12 cellular contexts compared by ENCODE assay signal in the genomic region with DNA sequence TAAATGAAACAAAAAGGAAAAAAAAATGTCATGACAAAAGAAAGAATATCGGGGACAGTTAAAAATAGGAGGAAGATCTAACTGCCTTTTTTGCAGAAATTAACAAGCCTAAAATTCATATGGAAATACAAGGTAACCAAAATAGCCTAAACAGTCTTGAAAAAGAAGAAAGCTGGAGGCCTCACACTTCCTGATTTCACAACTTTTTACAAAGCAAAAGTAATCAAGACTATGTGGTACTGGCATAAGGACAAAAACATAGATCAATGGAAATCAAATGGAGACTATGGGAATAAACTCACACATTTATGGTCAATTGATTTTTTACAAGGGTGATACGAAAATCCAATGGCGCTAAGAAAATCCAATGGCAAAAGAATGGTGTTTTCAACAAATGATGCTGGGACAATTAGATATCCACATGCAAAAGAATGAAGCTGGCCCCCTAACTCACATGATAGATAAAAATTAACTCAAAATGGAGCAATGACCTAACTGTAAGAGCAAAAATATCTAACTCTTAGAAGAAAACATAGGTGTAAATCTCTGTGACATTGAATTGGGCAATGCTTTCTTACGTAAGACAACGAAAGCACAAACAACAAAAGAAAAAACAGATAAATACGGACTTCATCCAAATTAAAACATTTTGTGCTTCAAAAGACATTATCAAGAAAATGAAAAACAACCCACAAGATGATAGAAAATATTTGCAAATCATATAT. TPM values are rescaled to one million over a fixed set of nuclear protein-coding genes. Genes with fewer than 3 reads are reported as not detected.
A peak's percentile ranks its signal among the peaks of the same experiment; 100 is the strongest.
DNase-seq lines count a peak whose midpoint lies in the region; ATAC-seq and TF ChIP-seq lines count a peak whose summit lies in the region.
"Had no signal": no experiment of that assay in that cellular context is flagged by ENCODE, and none has a peak within 500 bp of the region (broad histone marks: within the 10 kb centered on the region; RNA-seq: fewer than 3 reads in every experiment).

No MANE protein-coding gene starts in this region.

- ATAC-seq in heart left ventricle, result no peak
- no peak for ATAC-seq in left ventricle myocardium superior
- no peak for ATAC-seq in HG02981 (IDR thresholded peaks at IDR 0.05; ENCODE audit: unreplicated experiment)

- H3K27me3 ChIP-seq in heart left ventricle, result no peaks in the 10 kb centered on the region

- H3K27ac ChIP-seq in heart left ventricle, result peak overlapping the region in 7 of 12 donors; percentile 0 to 71 (median 11)
- H3K27ac ChIP-seq: C4-2B had no signal

- no peak overlapping the region for H3K4me3 Mint-ChIP-seq in dendritic cell treated with granulocyte-macrophage colony-stimulating factor and Interleukin-4, amounts not matched to agents 40 ng/mL and 50 ng/mL, for 4 days
- H3K4me3 Mint-ChIP-seq in mesothelial cell of epicardium, result no peak overlapping the region

- WGBS in heart left ventricle, 4 donors, result 88 to 93% (median 89%) methylated on average over 6 of the region's 6 CpGs

- no peaks in the 10 kb centered on the region for H3K27me3 Mint-ChIP-seq in dendritic cell treated with granulocyte-macrophage colony-stimulating factor and Interleukin-4, amounts not matched to agents 40 ng/mL and 50 ng/mL, for 4 days
- no peaks in the 10 kb centered on the region for H3K27me3 Mint-ChIP-seq in mesothelial cell of epicardium (ENCODE audit: low read depth)

- H3K27ac Mint-ChIP-seq in dendritic cell treated with granulocyte-macrophage colony-stimulating factor and Interleukin-4, amounts not matched to agents 40 ng/mL and 50 ng/mL, for 4 days, result peak overlapping the region; percentile 82
- no peak overlapping the region for H3K27ac Mint-ChIP-seq in mesothelial cell of epicardium

- TF ChIP-seq POLR2A in heart left ventricle (IDR thresholded peaks at IDR 0.05), result no peak

- no peaks in the 10 kb centered on the region for H3K9me3 Mint-ChIP-seq in dendritic cell treated with granulocyte-macrophage colony-stimulating factor and Interleukin-4, amounts not matched to agents 40 ng/mL and 50 ng/mL, for 4 days
- H3K9me3 Mint-ChIP-seq in mesothelial cell of epicardium, result no peaks in the 10 kb centered on the region

- H3K36me3 Mint-ChIP-seq in dendritic cell treated with granulocyte-macrophage colony-stimulating factor and Interleukin-4, amounts not matched to agents 40 ng/mL and 50 ng/mL, for 4 days (ENCODE audit: low read depth), result no peaks in the 10 kb centered on the region
- no peaks in the 10 kb centered on the region for H3K36me3 Mint-ChIP-seq in mesothelial cell of epicardium

- no peaks in the 10 kb centered on the region for H3K9me3 ChIP-seq in heart left ventricle

- H3K36me3 ChIP-seq in heart left ventricle, result no peaks in the 10 kb centered on the region

- TF ChIP-seq CTCF in heart left ventricle (IDR thresholded peaks at IDR 0.05), result no peak
- no peak for TF ChIP-seq CTCF in mesothelial cell of epicardium (IDR thresholded peaks at IDR 0.05; ENCODE audit: unreplicated experiment)

- no peak overlapping the region for H3K4me3 ChIP-seq in heart left ventricle

- H3K4me1 ChIP-seq in heart left ventricle, result peaks cover 0 to 76% (median 47%) of the 10 kb centered on the region in 12 donors

- no peak for DNase-seq in heart left ventricle
- no peak for DNase-seq in left ventricle myocardium superior
- DNase-seq in MV-4-11 (lab: John Stamatoyannopoulos, UW), result peak; percentile 62
- peak; percentile 39 for DNase-seq in superior temporal gyrus (ENCODE audit: extremely low spot score)
- DNase-seq in NCI-H82 (lab: John Stamatoyannopoulos, UW), result no peak
- no peak for DNase-seq in mesothelial cell of epicardium (ENCODE audit: low spot score in 2 of 2, unreplicated experiment in 2 of 2)
- DNase-seq: kidney glomerular epithelial cell, NCI-H1105, NCI-H526 had no signal

- peaks cover 80% of the 10 kb centered on the region for H3K4me1 Mint-ChIP-seq in dendritic cell treated with granulocyte-macrophage colony-stimulating factor and Interleukin-4, amounts not matched to agents 40 ng/mL and 50 ng/mL, for 4 days (ENCODE audit: low read depth)
- H3K4me1 Mint-ChIP-seq in mesothelial cell of epicardium, result peaks cover 13% of the 10 kb centered on the region

- intact Hi-C loops in heart left ventricle (cut with DNase I), result no loop called here
- intact Hi-C loops in left ventricle myocardium superior (cut with micrococcal nuclease), result no loop called here
- intact Hi-C loops in dendritic cell treated with granulocyte-macrophage colony-stimulating factor and Interleukin-4, amounts not matched to agents 40 ng/mL and 50 ng/mL, for 4 days (cut with micrococcal nuclease), result no loop called here

RNA-seq across cellular contexts. Expression of a gene that starts 24.5 kb away (rescaled TPM):
- total RNA-seq in heart left ventricle (10 to 100 TPM; 18.7 to 34.1 (median 28.0) TPM), left ventricle myocardium superior (38.5 TPM), mesothelial cell of epicardium (8.3 to 9.5 TPM (median 8.9 TPM) in 3 replicates)
- polyA plus RNA-seq in heart left ventricle, result 1 to 10 TPM; 7.1 to 9.5 TPM

RNA-seq across cellular contexts. Expression of a gene that starts 54.6 kb away (rescaled TPM):
- total RNA-seq in heart left ventricle, result 10 to 100 TPM in 6 of 9 donors, 1 to 10 TPM in 3; 6.4 to 22.1 (median 15.6) TPM
- polyA plus RNA-seq in heart left ventricle, result 1 to 10 TPM; 4.7 to 5.1 TPM
- 14.1 TPM for total RNA-seq in left ventricle myocardium superior
- 6.8 to 8.3 TPM (median 7.8 TPM) in 3 replicates for total RNA-seq in mesothelial cell of epicardium

Comparison
In these comparisons a context has a peak if more than half of its experiments do, and no peak if none do; other contexts are left out.
1. DNase-seq: peak in MV-4-11 (single experiment) and superior temporal gyrus (single experiment); none in heart left ventricle (0 of 5), left ventricle myocardium superior (single experiment), NCI-H82 (single experiment) and mesothelial cell of epicardium (0 of 2).